In genomic region chr17:44921122-44921882, GRCh38 we compare ENCODE assay signal across 1 cellular context.
TF ChIP-seq lines count a peak whose summit lies in the region.

No MANE protein-coding gene starts in this region.

TF ChIP-seq in GM12878, 131 proteins besides CTCF, POLR2A, EP300 and RAD21:
- TF ChIP-seq TCF7 (IDR thresholded peaks at IDR 0.05; ENCODE audit: borderline replicate concordance), result no peak
- no peak for TF ChIP-seq EZH2 (IDR thresholded peaks at IDR 0.05; ENCODE audit: borderline replicate concordance, control insufficient read depth, low read depth, low read length)
- TF ChIP-seq RCOR1 (conservative IDR thresholded peaks at IDR 0.05; ENCODE audit: low read depth, low read length), result no peak
- TF ChIP-seq CUX1 (IDR thresholded peaks at IDR 0.05; ENCODE audit: insufficient replicate concordance, low read depth, low read length), result no peak
- TF ChIP-seq ZNF622 (IDR thresholded peaks at IDR 0.05), result no peak
- no peak for TF ChIP-seq MLLT1 (IDR thresholded peaks at IDR 0.05)
- TF ChIP-seq HDAC2 (IDR thresholded peaks at IDR 0.05), result no peak
- no peak for TF ChIP-seq ZBTB11 (CRISPR knock-in tag; IDR thresholded peaks at IDR 0.05)
- TF ChIP-seq MYB (IDR thresholded peaks at IDR 0.05; ENCODE audit: borderline replicate concordance, low read depth, low read length), result no peak
- no peak for TF ChIP-seq CEBPZ (IDR thresholded peaks at IDR 0.05; ENCODE audit: low read depth, low read length)
- no peak for TF ChIP-seq CHD4 (IDR thresholded peaks at IDR 0.05)
- TF ChIP-seq ZNF274 (IDR thresholded peaks at IDR 0.05; ENCODE audit: insufficient read depth, insufficient read length), result no peak
- TF ChIP-seq ZBTB40 (IDR thresholded peaks at IDR 0.05; ENCODE audit: borderline replicate concordance), result no peak
- TF ChIP-seq RUNX3 (IDR thresholded peaks at IDR 0.05; ENCODE audit: low read length), result no peak
